In genomic region chr2:30761226-30761625, GRCh38 we compare ENCODE assay signal across 24 cellular contexts. TPM values are rescaled to one million over a fixed set of nuclear protein-coding genes. Genes with fewer than 3 reads are reported as not detected.
"Had no signal": no experiment of that assay in that cellular context is flagged by ENCODE, and none has a peak within 500 bp of the region (broad histone marks: within the 10 kb centered on the region; RNA-seq: fewer than 3 reads in every experiment).

No MANE protein-coding gene starts in this region.

- H3K9ac ChIP-seq: KMS-11 had no signal

- ATAC-seq: K562 had no signal

- H3K4me1 Mint-ChIP-seq: IgD-negative memory B cell had no signal

- H3K9me3 Mint-ChIP-seq: IgD-negative memory B cell had no signal

- H3K36me3 Mint-ChIP-seq: IgD-negative memory B cell had no signal

- DNase-seq: Kasumi-1, MM.1S, NCI-H1092 treated with DMSO at 0.1 percent for 48 hours, NCI-H1436, NCI-H187, NCI-H2029, NCI-H2081 treated with DMSO at 0.1 percent for 48 hours, NCI-H2171, NCI-H226, NCI-H446, NCI-H510A, NCI-H524 treated with DMSO at 0.1 percent for 48 hours, NCI-H69, NCI-H774, Right ventricle myocardium superior, RPMI8226, SIG-M5 had no signal

- H3K4me1 ChIP-seq: SJSA1 had no signal

- H3K27ac ChIP-seq: HL-60, KMS-11, SJSA1, SK-N-MC had no signal

- H3K4me3 ChIP-seq: K562, SJSA1, SK-N-MC had no signal

- H3K9me3 ChIP-seq: SJSA1 had no signal

- H3K4me3 Mint-ChIP-seq: IgD-negative memory B cell had no signal

- H3K36me3 ChIP-seq: SJSA1 had no signal

- H3K4me2 ChIP-seq: KMS-11 had no signal

RNA-seq across cellular contexts. Expression of gene CAPN13, which starts 46.0 kb away (rescaled TPM):
- total RNA-seq: K562, M059J, Right ventricle myocardium superior, SJSA1 had no signal
